Comparison of ENCODE assay signal across 13 cellular contexts in genomic region chr17:79028496-79029326, GRCh38. TPM values are rescaled to one million over a fixed set of nuclear protein-coding genes. Genes with fewer than 3 reads are reported as not detected.
DNase-seq lines count a peak whose midpoint lies in the region; ATAC-seq and TF ChIP-seq lines count a peak whose summit lies in the region.
"Had no signal": no experiment of that assay in that cellular context is flagged by ENCODE, and none has a peak within 500 bp of the region (broad histone marks: within the 10 kb centered on the region; RNA-seq: fewer than 3 reads in every experiment).

No MANE protein-coding gene starts in this region.

- peaks cover 14% of the 10 kb centered on the region for H3F3A ChIP-seq in neural progenitor cell (ENCODE audit: low read depth)

- in situ Hi-C loops in astrocyte of the spinal cord (cut with HindIII; ENCODE audit: low sequenced_read_pairs) = no loop called here

- no peak overlapping the region for H3K4me3 Mint-ChIP-seq in neural progenitor cell
- H3K4me3 Mint-ChIP-seq: IgD-negative memory B cell had no signal

- H3K4me1 ChIP-seq in neural progenitor cell = peaks cover 2% of the 10 kb centered on the region

- no peaks in the 10 kb centered on the region for H3K36me3 ChIP-seq in neural progenitor cell

- no peak overlapping the region for H3K9ac ChIP-seq in neural progenitor cell

- H3K27ac ChIP-seq in neural progenitor cell = no peak overlapping the region

- DNase-seq in AG04449 (ENCODE audit: low read depth, low spot score) (no peak), H4 (ENCODE audit: low spot score) (peak; percentile 48), astrocyte of the spinal cord (ENCODE audit: low read depth, low spot score) (no peak), neural progenitor cell (ENCODE audit: low spot score) (no peak), NCI-H146 (lab: John Stamatoyannopoulos, UW) (no peak)
- DNase-seq: DMS79 treated with DMSO at 0.1 percent for 48 hours; midbrain; NK-92 treated with Interleukin-12 subunit alpha and Interleukin-12 subunit beta, amount 100 ng/mL, for 24 hours had no signal

- H3K36me3 Mint-ChIP-seq in neural progenitor cell = no peaks in the 10 kb centered on the region
- H3K36me3 Mint-ChIP-seq: activated naive CD4-positive, alpha-beta T cell treated with anti-CD3 and anti-CD28 coated beads, Interleukin-2, amount 50 U/mL, for 72 hours had no signal

- H3K27ac Mint-ChIP-seq in neural progenitor cell = no peak overlapping the region
- H3K27ac Mint-ChIP-seq: activated naive CD4-positive, alpha-beta T cell treated with anti-CD3 and anti-CD28 coated beads, Interleukin-2, amount 50 U/mL, for 72 hours; IgD-negative memory B cell had no signal

- ATAC-seq in HG02884 (IDR thresholded peaks at IDR 0.05; ENCODE audit: unreplicated experiment) (no peak), GM18498 (IDR thresholded peaks at IDR 0.05; ENCODE audit: unreplicated experiment) (no peak), HG03432 (IDR thresholded peaks at IDR 0.05; ENCODE audit: unreplicated experiment) (no peak)
- ATAC-seq: activated naive CD4-positive, alpha-beta T cell treated with anti-CD3 and anti-CD28 coated beads, Interleukin-2, amount 50 U/mL, for 72 hours had no signal

- H2AFZ ChIP-seq in neural progenitor cell (replicated peaks) = no peak overlapping the region

- no peaks in the 10 kb centered on the region for H3K9me3 Mint-ChIP-seq in neural progenitor cell
- H3K9me3 Mint-ChIP-seq: activated naive CD4-positive, alpha-beta T cell treated with anti-CD3 and anti-CD28 coated beads, Interleukin-2, amount 50 U/mL, for 72 hours; IgD-negative memory B cell had no signal

- no peaks in the 10 kb centered on the region for H3K79me2 ChIP-seq in neural progenitor cell (ENCODE audit: low read depth)

- no peaks in the 10 kb centered on the region for H3K9me3 ChIP-seq in neural progenitor cell (ENCODE audit: low read depth)

- H3K4me3 ChIP-seq in AG04449 (ENCODE audit: low read depth, low read length) = no peak overlapping the region
- H3K4me3 ChIP-seq in astrocyte of the spinal cord (ENCODE audit: low read depth, low read length) = no peak overlapping the region
- H3K4me3 ChIP-seq in neural progenitor cell = no peak overlapping the region

- CTCF ChIA-PET in AG04449 (lab: Yijun Ruan, JAX) = interaction anchor here (0.8 to 14.9 kb wide), 12 partner anchors 9 to 367 kb away, joined by 3 to 160 read pairs (median 6); no protein-coding TSS in a partner anchor

- H3K27me3 ChIP-seq in neural progenitor cell = peaks cover 83% of the 10 kb centered on the region

- peaks cover 3% of the 10 kb centered on the region for H4K20me1 ChIP-seq in neural progenitor cell (ENCODE audit: low read depth)

- peaks cover 33% of the 10 kb centered on the region for H3K27me3 Mint-ChIP-seq in neural progenitor cell (ENCODE audit: insufficient read depth, low read depth)

- no peak overlapping the region for H3K4me2 ChIP-seq in neural progenitor cell

- peaks cover 10% of the 10 kb centered on the region for H3K4me1 Mint-ChIP-seq in neural progenitor cell

- TF ChIP-seq CTCF in AG04449 (IDR thresholded peaks at IDR 0.05; ENCODE audit: insufficient read depth, low read length, missing control alignments) (peak; percentile 22), astrocyte of the spinal cord (IDR thresholded peaks at IDR 0.05; ENCODE audit: low read depth, low read length) (peak; percentile 36), neural progenitor cell (IDR thresholded peaks at IDR 0.05) (peak; percentile 29)

- POLR2A ChIA-PET in AG04449 (lab: Yijun Ruan, JAX) = interaction anchor here (0.7 kb wide), 1 partner anchor 8 kb away, joined by 3 read pairs; no protein-coding TSS in a partner anchor

RNA-seq across cellular contexts. Expression of gene C1QTNF1, which starts 4.7 kb away (rescaled TPM):
- 0.56 and 2.6 TPM in 2 replicates for total RNA-seq in H4 (2014; rRNA removed; shearing (Covaris generic))
- total RNA-seq in neural progenitor cell (ENCODE audit: low replicate concordance) = 1.4 and 2.6 TPM in 2 replicates
- total RNA-seq: activated naive CD4-positive, alpha-beta T cell treated with anti-CD3 and anti-CD28 coated beads, Interleukin-2, amount 50 U/mL, for 72 hours had no signal

RNA-seq across cellular contexts. Expression of gene CANT1, which starts 19.1 kb away (rescaled TPM):
- total RNA-seq in H4 (2014; rRNA removed; shearing (Covaris generic)) = 56.9 and 59.0 TPM in 2 replicates
- total RNA-seq in neural progenitor cell (ENCODE audit: low replicate concordance) = 24.3 and 61.3 TPM in 2 replicates

RNA-seq across cellular contexts. Expression of gene ENGASE, which starts 45.9 kb away (rescaled TPM):
- total RNA-seq in H4 (2014; rRNA removed; shearing (Covaris generic)) = 4.3 and 6.9 TPM in 2 replicates
- 11.7 and 29.4 TPM in 2 replicates for total RNA-seq in neural progenitor cell (ENCODE audit: low replicate concordance)

RNA-seq across cellular contexts. Expression of gene LGALS3BP, which starts 49.0 kb away (rescaled TPM):
- 742 and 897 TPM in 2 replicates for total RNA-seq in H4 (2014; rRNA removed; shearing (Covaris generic))
- total RNA-seq in neural progenitor cell (ENCODE audit: low replicate concordance) = 17.5 and 64.3 TPM in 2 replicates
